In the genomic region with DNA sequence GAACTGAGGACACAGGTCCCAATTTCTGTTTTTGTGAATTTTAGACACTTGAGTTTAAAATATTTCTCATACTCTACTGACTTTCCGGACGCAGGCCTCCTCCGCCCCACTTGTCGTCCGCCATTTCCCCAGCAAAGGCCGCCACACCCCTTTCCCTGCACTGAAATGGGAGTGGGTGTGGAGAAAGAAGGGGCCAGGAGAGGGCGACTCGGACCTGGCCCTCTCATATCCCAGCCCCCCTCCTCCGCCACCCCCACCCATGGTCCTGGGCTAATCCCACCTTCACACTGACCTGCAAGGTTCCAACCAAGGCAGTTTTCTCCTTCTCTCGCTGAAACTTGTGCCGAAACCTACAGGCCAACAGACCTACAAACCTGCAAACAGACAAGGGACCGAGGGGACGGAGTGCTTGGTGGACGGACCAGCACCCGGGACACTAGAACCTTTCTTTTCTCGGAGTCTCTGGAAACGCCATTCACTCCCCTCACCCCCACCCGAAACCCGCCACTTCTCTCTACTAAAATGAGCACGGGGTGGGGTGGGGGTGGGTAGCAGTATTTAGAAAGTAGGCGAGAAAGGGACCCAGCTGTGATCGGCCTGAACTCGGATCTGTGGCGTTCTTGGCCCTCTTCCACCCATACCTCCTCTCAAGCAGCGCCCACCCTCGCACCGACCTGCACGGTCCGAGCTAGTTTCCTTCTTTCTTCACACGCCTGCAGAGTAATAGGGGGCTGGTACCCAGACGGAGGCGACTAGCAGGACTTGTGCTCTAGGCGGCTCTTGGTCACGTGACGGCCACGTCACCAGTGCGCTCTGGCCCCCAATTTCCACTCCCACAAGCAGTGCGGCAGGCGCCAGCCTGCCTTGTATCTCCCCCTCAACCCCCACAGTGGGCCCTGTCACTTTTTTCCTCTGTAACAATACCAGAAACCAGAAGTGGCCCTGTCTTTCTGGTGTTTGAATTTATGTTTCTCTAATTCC, we compare ENCODE assay signal across 8 cellular contexts. TPM values are rescaled to one million over a fixed set of nuclear protein-coding genes. Genes with fewer than 3 reads are reported as not detected.
DNase-seq lines count a peak whose midpoint lies in the region; ATAC-seq, FAIRE-seq and TF ChIP-seq lines count a peak whose summit lies in the region.

A gene (minus strand): TSS at position 790 of the 981 bp plus-strand sequence. CDS start 1,380 bp downstream, outside the sequence.

- no peak for FAIRE-seq in frontal cortex (lab: Jason Lieb, UNC)

- TF ChIP-seq CTCF in DND-41 (IDR thresholded peaks at IDR 0.05; ENCODE audit: borderline replicate concordance, extremely low read depth, low read length, poor library complexity, severe bottlenecking) (peak; percentile 45), neutrophil (IDR thresholded peaks at IDR 0.05) (no peak), suprapubic skin (IDR thresholded peaks at IDR 0.05) (no peak)

- peak within 1 kb of the TSS; percentile 54 to 85; a peak in 3 of 4 replicates for H3K4me3 ChIP-seq in DND-41 (ENCODE audit: low read depth in 1 of 2, low read length in 2 of 2)
- peak within 1 kb of the TSS; percentile 71 for H3K4me3 ChIP-seq in Jurkat, Clone E6-1 (ENCODE audit: low read length)
- H3K4me3 ChIP-seq in neutrophil (ENCODE audit: low read depth in 1 of 2, low read length in 1 of 2) = peak within 1 kb of the TSS; percentile 62 to 69
- peak within 1 kb of the TSS; percentile 61 for H3K4me3 ChIP-seq in suprapubic skin

- DNase-seq in DND-41 = peak; percentile 81
- peak; percentile 63 for DNase-seq in Jurkat, Clone E6-1 (ENCODE audit: low read depth, low spot score)
- peak; percentile 70 for DNase-seq in RPMI8226
- DNase-seq in activated effector memory CD4-positive, alpha-beta T cell treated with anti-CD3 and anti-CD28 coated beads, Interleukin-2, amount 50 U/mL, for 16 hours = peak; percentile 88
- DNase-seq in frontal cortex (ENCODE audit: low spot score in 2 of 2) = peak; percentile 52 to 62
- peak; percentile 84 to 90 for DNase-seq in suprapubic skin (ENCODE audit: low spot score in 2 of 2)

- peak within 1 kb of the TSS; percentile 75 for H3K27ac ChIP-seq in DND-41 (ENCODE audit: low read length)
- peak within 1 kb of the TSS; percentile 60 for H3K27ac ChIP-seq in neutrophil
- H3K27ac ChIP-seq in suprapubic skin = peak within 1 kb of the TSS; percentile 41

- no peak for TF ChIP-seq POLR2A in suprapubic skin (IDR thresholded peaks at IDR 0.05)

- H3K4me1 ChIP-seq in DND-41 (ENCODE audit: insufficient read depth, low read length) (peaks cover 31% of the 10 kb centered on the region), neutrophil (ENCODE audit: control insufficient read depth in 1 of 2, insufficient read depth in 1 of 2, low read depth in 1 of 2, low read length in 1 of 2) (peaks cover 0 to 8% of the 10 kb centered on the region in 2 experiments), suprapubic skin (peaks cover 5% of the 10 kb centered on the region)

- 37% methylated on average over 36 of the region's 39 CpGs for WGBS in suprapubic skin

- H2AFZ ChIP-seq in DND-41 (ENCODE audit: low read depth, low read length) = peak within 1 kb of the TSS; percentile 87

- peak within 1 kb of the TSS; percentile 67 for H3K9ac ChIP-seq in DND-41 (ENCODE audit: low read depth, low read length)

- peaks cover 7% of the 10 kb centered on the region for H3K79me2 ChIP-seq in DND-41 (ENCODE audit: insufficient read depth, low read length)

- H3K27me3 ChIP-seq in DND-41 (ENCODE audit: insufficient read depth, low read length, poor library complexity) (no peaks in the 10 kb centered on the region), neutrophil (no peaks in the 10 kb centered on the region), suprapubic skin (no peaks in the 10 kb centered on the region)

- H4K20me1 ChIP-seq in DND-41 (ENCODE audit: insufficient read depth, low read length) = no peaks in the 10 kb centered on the region

- peak; percentile 92 for ATAC-seq in DND-41 (ENCODE audit: insufficient read depth, low read depth)
- peak; percentile 88 for ATAC-seq in GM21576 (IDR thresholded peaks at IDR 0.05; ENCODE audit: unreplicated experiment)

- no peak for TF ChIP-seq EP300 in suprapubic skin (IDR thresholded peaks at IDR 0.05)

- H3K4me2 ChIP-seq in DND-41 (ENCODE audit: insufficient read depth, low read length) = peak within 1 kb of the TSS; percentile 73

- no peaks in the 10 kb centered on the region for H3K9me3 ChIP-seq in DND-41 (ENCODE audit: insufficient read depth, low read length, severe bottlenecking)
- H3K9me3 ChIP-seq in neutrophil = no peaks in the 10 kb centered on the region
- no peaks in the 10 kb centered on the region for H3K9me3 ChIP-seq in suprapubic skin

- peaks cover 5% of the 10 kb centered on the region; the same call in 1 of the 2 replicates for H3K36me3 ChIP-seq in DND-41 (ENCODE audit: insufficient read depth, low read length)
- no peaks in the 10 kb centered on the region for H3K36me3 ChIP-seq in neutrophil
- H3K36me3 ChIP-seq in suprapubic skin = no peaks in the 10 kb centered on the region

RNA-seq across cellular contexts. Expression of the gene that starts here (rescaled TPM):
- 45.5 TPM for polyA plus RNA-seq in Jurkat, Clone E6-1 (2012; ENCODE audit: insufficient read depth, insufficient read length)
- total RNA-seq in frontal cortex (24.1 TPM), suprapubic skin (10 to 100 TPM; 11.0 to 23.3 (median 12.8) TPM)

Comparison
In these comparisons a context has a peak if more than half of its experiments do, and no peak if none do; other contexts are left out.
1. Peak in every context shown above with its lines: DNase-seq, ATAC-seq, H3K4me3 ChIP-seq and H3K27ac ChIP-seq.